Comparison of ENCODE assay signal across 9 cellular contexts in the genomic region with DNA sequence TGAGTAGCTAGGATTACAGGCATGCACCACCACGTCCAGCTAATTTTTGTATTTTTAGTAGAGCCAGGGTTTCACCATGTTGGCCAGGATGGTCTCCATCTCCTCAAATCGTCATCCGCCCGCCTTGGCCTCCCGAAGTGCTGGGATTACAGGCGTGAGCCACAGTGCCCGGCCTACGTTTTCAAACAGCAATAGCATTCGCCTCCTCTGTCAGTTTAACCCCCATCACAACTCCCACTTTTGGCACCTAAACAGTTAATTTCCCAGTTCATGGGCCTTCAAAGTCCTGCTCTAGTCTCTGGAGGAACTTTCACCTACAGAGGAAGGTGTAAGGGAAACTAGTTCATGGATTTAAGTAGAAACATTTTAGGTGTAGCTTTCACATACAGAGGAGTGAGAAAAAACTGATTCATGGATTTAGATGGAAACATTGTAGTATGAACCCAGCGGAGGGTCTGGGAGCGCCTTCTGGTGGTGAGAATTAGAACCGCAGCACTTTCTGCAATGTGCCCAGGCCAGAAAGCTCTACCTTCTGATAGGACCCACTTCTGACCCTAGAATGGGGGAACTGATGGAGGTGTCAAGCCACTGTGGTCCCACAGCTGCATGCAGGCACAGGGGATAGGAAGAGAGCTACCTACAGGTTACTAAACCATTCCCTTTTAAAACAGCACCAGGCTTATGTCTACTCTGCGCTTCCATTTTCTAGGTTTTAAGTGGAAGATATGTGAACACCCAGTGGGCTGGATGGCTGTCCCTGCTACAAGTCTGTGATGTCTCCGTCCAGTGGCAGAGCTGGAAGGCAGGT. TPM values are rescaled to one million over a fixed set of nuclear protein-coding genes. Genes with fewer than 3 reads are reported as not detected.
A peak's percentile ranks its signal among the peaks of the same experiment; 100 is the strongest.
DNase-seq lines count a peak whose midpoint lies in the region; ATAC-seq and TF ChIP-seq lines count a peak whose summit lies in the region.
"Had no signal": no experiment of that assay in that cellular context is flagged by ENCODE, and none has a peak within 500 bp of the region (broad histone marks: within the 10 kb centered on the region; RNA-seq: fewer than 3 reads in every experiment).

No MANE protein-coding gene starts in this region.

- H3K36me3 ChIP-seq in esophagus squamous epithelium, result no peaks in the 10 kb centered on the region

- no peaks in the 10 kb centered on the region for H3K9me3 Mint-ChIP-seq in CD4-positive, alpha-beta T cell
- no peaks in the 10 kb centered on the region for H3K9me3 Mint-ChIP-seq in nephron
- H3K9me3 Mint-ChIP-seq: IgD-negative memory B cell had no signal

- CTCF ChIA-PET in CD4-positive, alpha-beta T cell (lab: Charles Lee), result interaction anchor here (0.6 to 3.1 kb wide), 11 partner anchors 9 to 109 kb away, joined by 3 to 57 read pairs (median 4); no protein-coding TSS in a partner anchor

- H3K27me3 ChIP-seq in CD4-positive, alpha-beta T cell (ENCODE audit: control insufficient read depth, insufficient read depth, low read length), result no peaks in the 10 kb centered on the region
- H3K27me3 ChIP-seq in esophagus squamous epithelium, result no peaks in the 10 kb centered on the region

- WGBS in esophagus squamous epithelium, 2 donors, result 56 to 60% methylated on average over 14 of the region's 14 CpGs

- peak; percentile 70 for ATAC-seq in CD4-positive, alpha-beta T cell (ENCODE audit: poor library complexity)
- ATAC-seq in stimulated activated naive CD8-positive, alpha-beta T cell treated with anti-CD3 and anti-CD28 coated beads, Interleukin-15, Interleukin-2, amounts not matched to agents 100 U/mL and 50 U/mL, for 24 hours, result peak; percentile 55
- ATAC-seq in GM21619 (IDR thresholded peaks at IDR 0.05; ENCODE audit: unreplicated experiment), result no peak

- H3K4me1 Mint-ChIP-seq in CD4-positive, alpha-beta T cell (ENCODE audit: low read depth), result peaks cover 10% of the 10 kb centered on the region
- H3K4me1 Mint-ChIP-seq in nephron, result peaks cover 64% of the 10 kb centered on the region

- peaks cover 13 to 54% (median 36%) of the 10 kb centered on the region in 3 donors for H3K4me1 ChIP-seq in esophagus squamous epithelium

- no peaks in the 10 kb centered on the region for H3K9me3 ChIP-seq in CD4-positive, alpha-beta T cell (ENCODE audit: control insufficient read depth, low read length)
- no peaks in the 10 kb centered on the region for H3K9me3 ChIP-seq in esophagus squamous epithelium

- no peak overlapping the region for H3K4me3 Mint-ChIP-seq in CD4-positive, alpha-beta T cell
- peak overlapping the region in 1 of 3 experiments; percentile 14 for H3K4me3 Mint-ChIP-seq in nephron

- H3K36me3 Mint-ChIP-seq in CD4-positive, alpha-beta T cell (ENCODE audit: low read depth), result no peaks in the 10 kb centered on the region
- no peaks in the 10 kb centered on the region for H3K36me3 Mint-ChIP-seq in nephron (ENCODE audit: low read depth)
- H3K36me3 Mint-ChIP-seq: IgD-negative memory B cell had no signal

- no peak overlapping the region for H3K4me3 ChIP-seq in esophagus squamous epithelium

- H3K27me3 Mint-ChIP-seq in CD4-positive, alpha-beta T cell, result no peaks in the 10 kb centered on the region
- peaks cover 42% of the 10 kb centered on the region for H3K27me3 Mint-ChIP-seq in nephron (ENCODE audit: low read depth)

- peak; percentile 37 to 80 (median 66) for DNase-seq in CD4-positive, alpha-beta T cell
- DNase-seq in HK-2 (ENCODE audit: unreplicated experiment), result peak; percentile 62
- peak; percentile 23 for DNase-seq in OCI-M2 (lab: John Stamatoyannopoulos, UW; ENCODE audit: unreplicated experiment)
- DNase-seq in activated T-cell treated with anti-CD3 and anti-CD28 coated beads for 4 hours, result peak; percentile 76
- DNase-seq in esophagus squamous epithelium (lab: John Stamatoyannopoulos, UW), result no peak
- peak; percentile 78 for DNase-seq in stimulated activated naive CD8-positive, alpha-beta T cell treated with anti-CD3 and anti-CD28 coated beads, Interleukin-15, Interleukin-2, amounts not matched to agents 100 U/mL and 50 U/mL, for 24 hours

- POLR2A ChIA-PET in CD4-positive, alpha-beta T cell (lab: Charles Lee), result interaction anchor here (1.0 kb wide), 1 partner anchor 98 kb away, joined by 3 read pairs; no protein-coding TSS in a partner anchor

- H3K27ac ChIP-seq in CD4-positive, alpha-beta T cell (ENCODE audit: low read depth, low read length), result no peak overlapping the region
- H3K27ac ChIP-seq in esophagus squamous epithelium, result no peak overlapping the region

- no peak overlapping the region for H3K27ac Mint-ChIP-seq in CD4-positive, alpha-beta T cell
- peak overlapping the region in 2 of 3 experiments; percentile 55 to 81 for H3K27ac Mint-ChIP-seq in nephron

- peak; percentile 90 for TF ChIP-seq CTCF in CD4-positive, alpha-beta T cell (IDR thresholded peaks at IDR 0.05)
- TF ChIP-seq CTCF in esophagus squamous epithelium (IDR thresholded peaks at IDR 0.05) (peak; percentile 77 to 97 (median 95)), nephron (IDR thresholded peaks at IDR 0.05; ENCODE audit: unreplicated experiment in 3 of 3) (peak; percentile 91 to 96 (median 94))

- no peak for TF ChIP-seq POLR2A in esophagus squamous epithelium (IDR thresholded peaks at IDR 0.05)

- intact Hi-C loops in CD4-positive, alpha-beta T cell (cut with DNase I, micrococcal nuclease), result loop anchor here (1.0 kb wide), 2 partner anchors 96 to 97 kb away; no protein-coding TSS in a partner anchor
- intact Hi-C loops in esophagus squamous epithelium (cut with DNase I), result no loop called here

RNA-seq across cellular contexts. Expression of gene MEOX1, which starts 12.0 kb away (rescaled TPM):
- under 1 TPM; 0.41 to 0.50 TPM for total RNA-seq in CD4-positive, alpha-beta T cell
- 1 to 10 TPM in 2 of 4 donors, under 1 TPM in 2; 0.64 to 6.1 (median 2.7) TPM for total RNA-seq in esophagus squamous epithelium
